In genomic region chr11:118915396-118915795, GRCh38 we compare ENCODE assay signal across 10 cellular contexts. TPM values are rescaled to one million over a fixed set of nuclear protein-coding genes. Genes with fewer than 3 reads are reported as not detected.
DNase-seq lines count a peak whose midpoint lies in the region; ATAC-seq and TF ChIP-seq lines count a peak whose summit lies in the region.
"Had no signal": no experiment of that assay in that cellular context is flagged by ENCODE, and none has a peak within 500 bp of the region (broad histone marks: within the 10 kb centered on the region; RNA-seq: fewer than 3 reads in every experiment).

No MANE protein-coding gene starts in this region.

- no peak overlapping the region for H3K9ac ChIP-seq in mucosa of rectum (ENCODE audit: low read depth in 1 of 2, low read length in 2 of 2)

- no peaks in the 10 kb centered on the region for H3K36me3 Mint-ChIP-seq in type B pancreatic cell

- ATAC-seq in body of pancreas: no peak

- no peak for TF ChIP-seq POLR2A in body of pancreas (IDR thresholded peaks at IDR 0.05)

- H3K36me3 ChIP-seq in body of pancreas (replicated peaks in 1 of 2; ENCODE audit: insufficient read depth in 1 of 2, low read depth in 2 of 2) (no peaks in the 10 kb centered on the region), mucosa of rectum (ENCODE audit: control insufficient read depth in 2 of 2, insufficient read depth in 2 of 2, low read length in 2 of 2) (no peaks in the 10 kb centered on the region)

- intact Hi-C loops in body of pancreas (cut with DNase I): no loop called here

- H3K4me1 Mint-ChIP-seq in type B pancreatic cell (ENCODE audit: unreplicated experiment): peaks cover 66% of the 10 kb centered on the region

- H3K4me3 ChIP-seq in body of pancreas (no peak overlapping the region), mucosa of rectum (ENCODE audit: low read length in 2 of 2) (no peak overlapping the region)

- peak overlapping the region; percentile 98 for H3K27ac Mint-ChIP-seq in type B pancreatic cell

- WGBS in body of pancreas, 2 donors: 91% methylated on average over 2 of the region's 2 CpGs; no CpG with 5 or more reads in 1 of the 2 donors

- TF ChIP-seq CTCF in body of pancreas (IDR thresholded peaks at IDR 0.05): no peak
- TF ChIP-seq CTCF in type B pancreatic cell (conservative IDR thresholded peaks at IDR 0.05): no peak

- H3K9me3 Mint-ChIP-seq in type B pancreatic cell: no peaks in the 10 kb centered on the region

- no peak overlapping the region for H3K4me3 Mint-ChIP-seq in type B pancreatic cell

- H3K9me3 ChIP-seq in body of pancreas: no peaks in the 10 kb centered on the region
- no peaks in the 10 kb centered on the region for H3K9me3 ChIP-seq in mucosa of rectum (ENCODE audit: control insufficient read depth in 2 of 2, low read length in 2 of 2)

- DNase-seq in activated effector memory CD4-positive, alpha-beta T cell treated with anti-CD3 and anti-CD28 coated beads, Interleukin-2, amount 50 U/mL, for 16 hours: peak; percentile 60
- DNase-seq in activated effector memory CD4-positive, alpha-beta T cell treated with Interleukin-2 at 50 U/mL for 16 hours: no peak
- DNase-seq in body of pancreas: no peak
- DNase-seq in type B pancreatic cell (ENCODE audit: extremely low spot score, unreplicated experiment): no peak
- DNase-seq in putamen (ENCODE audit: low spot score): no peak
- DNase-seq in NCI-H69 (lab: John Stamatoyannopoulos, UW): no peak
- DNase-seq in NCI-H187 (lab: John Stamatoyannopoulos, UW): no peak
- DNase-seq: NCI-H1417 had no signal

- H3K27me3 ChIP-seq in body of pancreas: no peaks in the 10 kb centered on the region
- H3K27me3 ChIP-seq in mucosa of rectum (ENCODE audit: control insufficient read depth in 2 of 2, insufficient read depth in 2 of 2, low read length in 2 of 2): no peaks in the 10 kb centered on the region

- no peaks in the 10 kb centered on the region for H3K27me3 Mint-ChIP-seq in type B pancreatic cell

- H3K4me1 ChIP-seq in body of pancreas (peaks cover 99% of the 10 kb centered on the region), mucosa of rectum (ENCODE audit: control insufficient read depth in 2 of 2, insufficient read depth in 2 of 2, low read length in 2 of 2) (peaks cover 81 to 95% of the 10 kb centered on the region in 2 donors)

- H3K27ac ChIP-seq in body of pancreas (peak overlapping the region; percentile 95 to 99 (median 96)), mucosa of rectum (ENCODE audit: low read depth in 2 of 2, low read length in 2 of 2) (peak overlapping the region; percentile 17 to 94)

RNA-seq across cellular contexts. Expression of gene BCL9L, which starts 10.3 kb away (rescaled TPM):
- total RNA-seq in body of pancreas: 10 to 100 TPM; 13.2 to 16.5 TPM
- total RNA-seq in type B pancreatic cell (ENCODE audit: low replicate concordance): 44.4 and 77.2 TPM in 2 replicates

RNA-seq across cellular contexts. Expression of gene CXCR5, which starts 31.7 kb away (rescaled TPM):
- total RNA-seq in body of pancreas: not detected
- not detected in 2 replicates for total RNA-seq in type B pancreatic cell (ENCODE audit: low replicate concordance)
- total RNA-seq: pulmonary artery endothelial cell had no signal

RNA-seq across cellular contexts. Expression of gene UPK2, which starts 40.7 kb away (rescaled TPM):
- total RNA-seq in body of pancreas (not detected), type B pancreatic cell (ENCODE audit: low replicate concordance) (26.8 and 30.1 TPM in 2 replicates)
- total RNA-seq: pulmonary artery endothelial cell had no signal

RNA-seq across cellular contexts. Expression of gene FOXR1, which starts 56.2 kb away (rescaled TPM):
- total RNA-seq in body of pancreas (not detected), type B pancreatic cell (ENCODE audit: low replicate concordance) (not detected in 2 replicates)
- total RNA-seq: pulmonary artery endothelial cell had no signal

Comparison
In these comparisons a context has a peak if more than half of its experiments do, and no peak if none do; other contexts are left out.
1. RNA of gene UPK2, which starts 40.7 kb away (total RNA-seq): 26.8 to 30.1 TPM in type B pancreatic cell; not detected in body of pancreas; every median in the first group is over 10 times any median in the second.